1 cellular context compared by ENCODE assay signal in genomic region chr4:80072607-80073361, GRCh38.
TF ChIP-seq lines count a peak whose summit lies in the region.

Gene ANTXR2 (minus strand): TSS chr4:80073229. CDS start chr4:80072560, 669 bp downstream.

TF ChIP-seq in K562, 482 proteins besides CTCF, POLR2A, EP300 and RAD21 (continued from another document and continues in another):
- no peak for TF ChIP-seq TSHZ1 (CRISPR knock-in tag; IDR thresholded peaks at IDR 0.05)
- TF ChIP-seq RNF2 (IDR thresholded peaks at IDR 0.05), result peak; percentile 58; the same call in 1 of the 2 replicates
- no peak for TF ChIP-seq CEBPZ (IDR thresholded peaks at IDR 0.05; ENCODE audit: borderline replicate concordance, low read depth, low read length)
- peak; percentile 96 for TF ChIP-seq TFAP4 (CRISPR knock-in tag; IDR thresholded peaks at IDR 0.05; ENCODE audit: borderline replicate concordance)
- TF ChIP-seq LEF1 (IDR thresholded peaks at IDR 0.05), result no peak
- TF ChIP-seq ZNF511 (CRISPR knock-in tag; IDR thresholded peaks at IDR 0.05), result no peak
- peak; percentile 50 for TF ChIP-seq MGA (IDR thresholded peaks at IDR 0.05)
- TF ChIP-seq E2F3 (CRISPR knock-in tag; IDR thresholded peaks at IDR 0.05), result no peak
- TF ChIP-seq GATA2 (CRISPR knock-in tag; IDR thresholded peaks at IDR 0.05), result no peak
- no peak for TF ChIP-seq MCM7 (IDR thresholded peaks at IDR 0.05)
- no peak; a peak in 1 of 4 replicates for TF ChIP-seq ZMIZ1 (IDR thresholded peaks at IDR 0.05; ENCODE audit: low read depth in 2 of 2, low read length in 2 of 2)
- TF ChIP-seq E2F1 (CRISPR knock-in tag; IDR thresholded peaks at IDR 0.05), result no peak
- no peak for TF ChIP-seq TCF7 (IDR thresholded peaks at IDR 0.05; ENCODE audit: borderline replicate concordance)
- no peak for TF ChIP-seq ZNF143 (CRISPR knock-in tag; IDR thresholded peaks at IDR 0.05)
- peak; percentile 39; the same call in 1 of the 2 replicates for TF ChIP-seq POLR2AphosphoS5 (IDR thresholded peaks at IDR 0.05; ENCODE audit: control insufficient read depth, insufficient read depth, low read depth, low read length)
- TF ChIP-seq NR0B1 (IDR thresholded peaks at IDR 0.05; ENCODE audit: partially characterized antibody), result no peak
- no peak for TF ChIP-seq MCM5 (IDR thresholded peaks at IDR 0.05; ENCODE audit: low read depth)
- peak; percentile 92 for TF ChIP-seq LCOR (CRISPR knock-in tag; IDR thresholded peaks at IDR 0.05)
- TF ChIP-seq ZNF766 (CRISPR knock-in tag; conservative IDR thresholded peaks at IDR 0.05), result no peak
- peak; percentile 80 for TF ChIP-seq CCNT2 (IDR thresholded peaks at IDR 0.05; ENCODE audit: borderline replicate concordance, extremely low read depth, insufficient read length, low read depth, low read length)
- TF ChIP-seq HNRNPH1 (optimal IDR thresholded peaks at IDR 0.05; ENCODE audit: low read depth, low read length), result no peak
- no peak; the same call in 1 of the 2 replicates for TF ChIP-seq ZNF395 (CRISPR knock-in tag; IDR thresholded peaks at IDR 0.05)
